ENCODE assay signal across 6 cellular contexts in the genomic region with DNA sequence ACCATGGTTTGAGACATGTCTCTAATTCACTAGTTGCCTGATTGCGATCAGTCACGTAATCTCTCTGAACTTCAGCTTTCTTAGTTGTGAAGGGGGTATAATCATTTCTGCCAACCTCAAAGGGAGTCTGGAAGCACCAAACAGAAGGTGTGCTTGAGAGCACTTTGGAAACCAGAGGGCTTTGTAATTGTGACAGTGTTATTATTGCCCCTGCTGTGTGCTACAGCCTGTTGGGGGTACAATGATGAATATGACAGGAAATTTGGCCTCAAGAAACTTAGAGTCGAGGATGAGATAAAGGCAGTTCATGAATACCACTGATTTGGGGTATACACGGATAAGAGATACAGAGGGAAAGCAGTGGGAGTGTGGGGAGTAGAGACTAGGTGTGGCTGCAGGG.
"Had no signal": no experiment of that assay in that cellular context is flagged by ENCODE, and none has a peak within 500 bp of the region (broad histone marks: within the 10 kb centered on the region; RNA-seq: fewer than 3 reads in every experiment).

No MANE protein-coding gene starts in this region.

- H3K4me3 ChIP-seq: GM23248, HAP-1 had no signal

- H3K4me3 Mint-ChIP-seq: IgD-negative memory B cell had no signal

- H3K27ac ChIP-seq: GM23248, HL-60 had no signal

- DNase-seq: GM23248, GOT3, KBM-7 had no signal

- H3K9me3 ChIP-seq: HAP-1 had no signal

- H3K4me1 Mint-ChIP-seq: IgD-negative memory B cell had no signal

- H3K9me3 Mint-ChIP-seq: IgD-negative memory B cell had no signal

- H3K4me1 ChIP-seq: HAP-1 had no signal

- H3K27ac Mint-ChIP-seq: IgD-negative memory B cell had no signal

- H2AFZ ChIP-seq: GM23248 had no signal

- H3K36me3 ChIP-seq: HAP-1 had no signal

- H3K9ac ChIP-seq: GM23248 had no signal
